Comparison of ENCODE assay signal across 8 cellular contexts in genomic region chr10:79445708-79446450, GRCh38. TPM values are rescaled to one million over a fixed set of nuclear protein-coding genes. Genes with fewer than 3 reads are reported as not detected.
DNase-seq lines count a peak whose midpoint lies in the region; ATAC-seq and TF ChIP-seq lines count a peak whose summit lies in the region.

No MANE protein-coding gene starts in this region.

- no peaks in the 10 kb centered on the region for H3K9me3 ChIP-seq in GM23248 (ENCODE audit: low read depth)
- H3K9me3 ChIP-seq in Karpas-422 (ENCODE audit: low read length) = no peaks in the 10 kb centered on the region
- no peaks in the 10 kb centered on the region for H3K9me3 ChIP-seq in fibroblast of lung (ENCODE audit: control insufficient read depth, insufficient read depth, low read depth, low read length)

- peak overlapping the region; percentile 81 for H2AFZ ChIP-seq in GM23248
- H2AFZ ChIP-seq in Karpas-422 (ENCODE audit: low read length) = peak overlapping the region; percentile 16; the same call in 1 of the 2 replicates
- peak overlapping the region; percentile 55 for H2AFZ ChIP-seq in fibroblast of lung (ENCODE audit: low read length)

- no peak overlapping the region for H3K27ac Mint-ChIP-seq in activated T-helper 17 cell treated with anti-CD3 and anti-CD28 coated beads, Interleukin-2, amount 50 U/mL, for 72 hours
- H3K27ac Mint-ChIP-seq in naive B cell = peak overlapping the region in 5 of 6 donors; percentile 7 to 99 (median 77)

- H3K27me3 Mint-ChIP-seq in activated T-helper 17 cell treated with anti-CD3 and anti-CD28 coated beads, Interleukin-2, amount 50 U/mL, for 72 hours = no peaks in the 10 kb centered on the region
- peaks cover 0 to 5% (median 3%) of the 10 kb centered on the region in 3 donors for H3K27me3 Mint-ChIP-seq in naive B cell

- no peaks in the 10 kb centered on the region for H3K9me3 Mint-ChIP-seq in activated T-helper 17 cell treated with anti-CD3 and anti-CD28 coated beads, Interleukin-2, amount 50 U/mL, for 72 hours
- no peaks in the 10 kb centered on the region for H3K9me3 Mint-ChIP-seq in naive B cell

- no peaks in the 10 kb centered on the region for H3K9me2 ChIP-seq in GM23248 (ENCODE audit: insufficient read depth)
- H3K9me2 ChIP-seq in Karpas-422 (replicated peaks; ENCODE audit: insufficient read depth, low read length) = no peaks in the 10 kb centered on the region

- H3K4me1 Mint-ChIP-seq in activated T-helper 17 cell treated with anti-CD3 and anti-CD28 coated beads, Interleukin-2, amount 50 U/mL, for 72 hours = peaks cover 19% of the 10 kb centered on the region
- peaks cover 24 to 32% (median 28%) of the 10 kb centered on the region in 3 donors for H3K4me1 Mint-ChIP-seq in naive B cell

- H3K79me2 ChIP-seq in GM23248 (ENCODE audit: insufficient read depth) = peaks cover 37% of the 10 kb centered on the region
- no peaks in the 10 kb centered on the region for H3K79me2 ChIP-seq in Karpas-422 (ENCODE audit: low read length)
- peaks cover 40% of the 10 kb centered on the region for H3K79me2 ChIP-seq in fibroblast of lung (ENCODE audit: control insufficient read depth, insufficient read depth, low read length)

- H3K9ac ChIP-seq in GM23248 = peak overlapping the region; percentile 83
- H3K9ac ChIP-seq in Karpas-422 (ENCODE audit: low read length) = no peak overlapping the region
- H3K9ac ChIP-seq in fibroblast of lung (ENCODE audit: insufficient read depth, low read length) = peak overlapping the region; percentile 72

- H3K27ac ChIP-seq in GM23248 = peak overlapping the region; percentile 84
- no peak overlapping the region for H3K27ac ChIP-seq in Karpas-422 (ENCODE audit: low read length)
- peak overlapping the region; percentile 95 for H3K27ac ChIP-seq in fibroblast of lung (ENCODE audit: insufficient read depth, low read length)

- WGBS in GM23248 (ENCODE audit: low coverage in 1 of 2, low lambda C conversion rate in 2 of 2, missing lambda C conversion rate in 2 of 2), 2 experiments = 1 to 4% methylated on average over 22 to 44 of the region's 48 CpGs

- H3K4me2 ChIP-seq in GM23248 (ENCODE audit: unreplicated experiment) = peak overlapping the region; percentile 87
- H3K4me2 ChIP-seq in Karpas-422 (ENCODE audit: low read depth, low read length, poor library complexity, severe bottlenecking) = peak overlapping the region; percentile 54
- H3K4me2 ChIP-seq in fibroblast of lung (ENCODE audit: extremely low read depth, insufficient read depth, low read length) = peak overlapping the region; percentile 97

- ATAC-seq in activated T-helper 17 cell treated with anti-CD3 and anti-CD28 coated beads, Interleukin-2, amount 50 U/mL, for 72 hours (replicated peaks) = peak; percentile 97
- ATAC-seq in naive B cell (ENCODE audit: low read depth in 2 of 2) = peak; percentile 90 to 91

- no peak for TF ChIP-seq CTCF in fibroblast of lung (conservative IDR thresholded peaks at IDR 0.05 in 1 of 2, IDR thresholded peaks at IDR 0.05 in 1 of 2; ENCODE audit: low read depth in 1 of 2, low read length in 2 of 2)

- H3K4me1 ChIP-seq in GM23248 (ENCODE audit: insufficient read depth) (peaks cover 19% of the 10 kb centered on the region), Karpas-422 (ENCODE audit: low read length) (peaks cover 18% of the 10 kb centered on the region), fibroblast of lung (ENCODE audit: control insufficient read depth, extremely low read depth, insufficient read depth, low read length) (peaks cover 17% of the 10 kb centered on the region)

- H3F3A ChIP-seq in GM23248 (ENCODE audit: insufficient read depth) = peaks cover 21% of the 10 kb centered on the region

- in situ Hi-C loops in GM23248 (cut with MboI) = no loop called here

- H3K4me3 ChIP-seq in GM23248 (peak overlapping the region; percentile 71), Karpas-422 (ENCODE audit: low read length) (no peak overlapping the region), fibroblast of lung (replicated peaks in 1 of 4; ENCODE audit: control extremely low read depth in 1 of 4, insufficient read depth in 1 of 4, low read depth in 3 of 4, low read length in 4 of 4) (peak overlapping the region; percentile 33 to 58 (median 54))

- DNase-seq in DMS53 treated with DMSO at 0.1 percent for 48 hours (lab: John Stamatoyannopoulos, UW; ENCODE audit: unreplicated experiment) (peak; percentile 86), GM23248 (peak; percentile 99), Karpas-422 (peak; percentile 98), RKO (ENCODE audit: low spot score) (peak; percentile 94), fibroblast of lung (ENCODE audit: low read depth in 2 of 2) (peak; percentile 99), naive B cell (peak; percentile 97)
- peak; percentile 88 to 92 for DNase-seq in stimulated activated CD8-positive, alpha-beta memory T cell treated with anti-CD3 and anti-CD28 coated beads, Interleukin-7, amount 100 ng/mL, for 48 hours (ENCODE audit: extremely low read depth in 1 of 2, low read depth in 1 of 2)

- H3K4me3 Mint-ChIP-seq in activated T-helper 17 cell treated with anti-CD3 and anti-CD28 coated beads, Interleukin-2, amount 50 U/mL, for 72 hours = peak overlapping the region; percentile 70
- H3K4me3 Mint-ChIP-seq in naive B cell = peak overlapping the region; percentile 72 to 95 (median 88)

- H3K27me3 ChIP-seq in GM23248 (replicated peaks; ENCODE audit: insufficient read depth) (no peaks in the 10 kb centered on the region), Karpas-422 (ENCODE audit: low read length) (no peaks in the 10 kb centered on the region), fibroblast of lung (ENCODE audit: control insufficient read depth, insufficient read depth, low read length) (no peaks in the 10 kb centered on the region)

- no peaks in the 10 kb centered on the region for H3K36me3 ChIP-seq in GM23248 (ENCODE audit: low read depth)
- no peaks in the 10 kb centered on the region for H3K36me3 ChIP-seq in Karpas-422 (ENCODE audit: insufficient read depth, low read length)
- peaks cover 2% of the 10 kb centered on the region for H3K36me3 ChIP-seq in fibroblast of lung (ENCODE audit: control insufficient read depth, insufficient read depth, low read length)

- H4K20me1 ChIP-seq in GM23248 (ENCODE audit: insufficient read depth) (no peaks in the 10 kb centered on the region), Karpas-422 (ENCODE audit: insufficient read depth, low read depth, low read length) (no peaks in the 10 kb centered on the region), fibroblast of lung (ENCODE audit: control insufficient read depth, extremely low read depth, insufficient read depth, low read length) (no peaks in the 10 kb centered on the region)

- H3K36me3 Mint-ChIP-seq in activated T-helper 17 cell treated with anti-CD3 and anti-CD28 coated beads, Interleukin-2, amount 50 U/mL, for 72 hours (ENCODE audit: low read depth) = no peaks in the 10 kb centered on the region
- H3K36me3 Mint-ChIP-seq in naive B cell = no peaks in the 10 kb centered on the region

RNA-seq across cellular contexts. Expression of gene ZCCHC24, which starts 0.5 kb away (rescaled TPM):
- total RNA-seq in GM23248 (2014; rRNA removed; shearing (Covaris generic)) = 30.3 and 34.0 TPM in 2 replicates
- polyA plus RNA-seq in GM23248 (2016; fragmentation: Nextera tagmentation; extraction: Ambion mirVana) (29.3 and 30.4 TPM in 2 replicates), fibroblast of lung (30.2 and 33.2 TPM in 2 replicates), naive B cell (ENCODE audit: low read depth in 6 of 6) (under 1 TPM in 5 of 6 donors, not detected in 1; 0.12 to 0.54 (median 0.43) TPM)
- total RNA-seq in Karpas-422 (2014; rRNA removed; shearing (Covaris generic); ENCODE audit: low replicate concordance) = 0.60 and 0.61 TPM in 2 replicates
- total RNA-seq in activated T-helper 17 cell treated with anti-CD3 and anti-CD28 coated beads, Interleukin-2, amount 50 U/mL, for 72 hours = 1 to 10 TPM; 1.3 to 2.6 TPM
- total RNA-seq in fibroblast of lung = 40.3 and 44.4 TPM in 2 replicates
- 45.0 and 51.9 TPM in 2 replicates for polyA plus RNA-seq in fibroblast of lung (2012)
- 92.5 and 96.5 TPM in 2 replicates for polyA minus RNA-seq in fibroblast of lung (ENCODE audit: low replicate concordance)

Comparison
In these comparisons a context has a peak if more than half of its experiments do, and no peak if none do; other contexts are left out.
1. H2AFZ ChIP-seq: peak in every context shown above with its lines; median percentile 81 in GM23248; 55 in fibroblast of lung; 16 in Karpas-422.